11 cellular contexts compared by ENCODE assay signal in the genomic region with DNA sequence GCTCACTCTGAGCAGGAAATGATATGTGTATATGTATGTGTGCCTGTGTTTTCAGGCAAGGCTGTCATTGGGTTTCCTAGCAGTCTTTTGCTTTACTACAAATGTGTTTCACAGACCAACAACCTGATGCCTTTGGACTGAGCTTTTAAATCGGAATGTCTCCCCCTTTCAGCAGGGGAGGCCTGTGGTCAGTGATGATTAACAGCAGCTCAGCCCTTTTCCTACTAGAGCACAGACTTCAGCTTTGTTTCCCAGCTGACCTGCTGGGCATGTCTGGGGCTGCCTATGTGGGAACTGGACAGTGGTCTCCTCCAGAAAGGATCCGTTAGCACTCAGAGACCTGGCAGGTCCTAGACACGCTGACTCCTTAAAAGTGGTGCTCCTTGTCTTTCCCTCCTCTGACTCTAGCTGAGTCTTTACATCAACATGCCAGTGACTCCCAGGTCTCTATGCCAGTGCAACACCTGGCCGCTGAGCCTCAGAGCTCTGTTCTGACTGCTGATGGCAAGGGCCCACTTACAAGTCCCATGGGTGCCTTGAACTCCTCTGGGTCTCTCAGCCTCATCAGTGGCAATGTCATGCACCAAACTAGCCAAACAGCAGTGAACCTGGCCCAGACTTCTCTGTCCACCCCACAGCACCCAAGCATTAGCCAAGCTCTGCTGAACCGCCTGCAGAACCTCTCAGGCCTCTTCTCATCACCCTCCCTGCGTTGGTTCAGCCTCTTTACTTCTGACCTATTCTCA. TPM values are rescaled to one million over a fixed set of nuclear protein-coding genes. Genes with fewer than 3 reads are reported as not detected.
A peak's percentile ranks its signal among the peaks of the same experiment; 100 is the strongest.
DNase-seq lines count a peak whose midpoint lies in the region; ATAC-seq and FAIRE-seq lines count a peak whose summit lies in the region.
"Had no signal": no experiment of that assay in that cellular context is flagged by ENCODE, and none has a peak within 500 bp of the region (broad histone marks: within the 10 kb centered on the region; RNA-seq: fewer than 3 reads in every experiment).

No MANE protein-coding gene starts in this region.

- H3K36me3 ChIP-seq in small intestine (ENCODE audit: control insufficient read depth in 2 of 2, insufficient read depth in 2 of 2, low read length in 2 of 2) = peaks cover 0 to 3% of the 10 kb centered on the region in 2 donors

- ATAC-seq in GM18511 (IDR thresholded peaks at IDR 0.05; ENCODE audit: unreplicated experiment) (no peak), GM18870 (IDR thresholded peaks at IDR 0.05; ENCODE audit: unreplicated experiment) (no peak), GM21786 (IDR thresholded peaks at IDR 0.05; ENCODE audit: unreplicated experiment) (no peak)
- ATAC-seq: A549 had no signal

- no peaks in the 10 kb centered on the region for H3K9me3 Mint-ChIP-seq in activated CD4-positive, alpha-beta T cell treated with anti-CD3 and anti-CD28 coated beads, Interleukin-2, amount 10 ng/mL, durations not matched to agents 24 days and 14 days
- no peaks in the 10 kb centered on the region for H3K9me3 Mint-ChIP-seq in activated T-helper 1 cell treated with anti-CD3 and anti-CD28 coated beads, Interleukin-12 subunit alpha, Interleukin-12 subunit beta, Interleukin-2, Interleukin-4 antibody, amounts not matched to agents 30 ng/mL and 10 ng/mL and 1 ng/mL, durations not matched to agents 14 hours and 24 hours and 36 hours

- H3K4me3 Mint-ChIP-seq in activated CD4-positive, alpha-beta T cell treated with anti-CD3 and anti-CD28 coated beads, Interleukin-2, amount 10 ng/mL, durations not matched to agents 24 days and 14 days = no peak overlapping the region
- no peak overlapping the region for H3K4me3 Mint-ChIP-seq in activated T-helper 1 cell treated with anti-CD3 and anti-CD28 coated beads, Interleukin-12 subunit alpha, Interleukin-12 subunit beta, Interleukin-2, Interleukin-4 antibody, amounts not matched to agents 30 ng/mL and 10 ng/mL and 1 ng/mL, durations not matched to agents 14 hours and 24 hours and 36 hours

- no peak for DNase-seq in activated CD4-positive, alpha-beta T cell treated with anti-CD3 and anti-CD28 coated beads, Interleukin-2, amount 10 ng/mL, durations not matched to agents 24 days and 14 days
- DNase-seq in activated CD4-positive, alpha-beta T cell treated with anti-CD3 and anti-CD28 coated beads for 4 hours = no peak
- DNase-seq in activated T-helper 1 cell treated with anti-CD3 and anti-CD28 coated beads, Interleukin-12 subunit alpha, Interleukin-12 subunit beta, Interleukin-2, Interleukin-4 antibody, amounts not matched to agents 30 ng/mL and 10 ng/mL and 1 ng/mL, durations not matched to agents 14 hours and 24 hours and 36 hours (ENCODE audit: low spot score) = no peak
- peak; percentile 7 for DNase-seq in iPS-NIHi7 (ENCODE audit: extremely low spot score)
- no peak for DNase-seq in small intestine
- DNase-seq: stimulated activated CD8-positive, alpha-beta memory T cell treated with anti-CD3 and anti-CD28 coated beads, Interleukin-4, amount 100 ng/mL, for 48 hours had no signal

- H3K9me3 ChIP-seq in small intestine (ENCODE audit: control insufficient read depth, low read depth) = no peaks in the 10 kb centered on the region
- H3K9me3 ChIP-seq: A549, ascending aorta had no signal

- peaks cover 2 to 32% of the 10 kb centered on the region in 2 donors for H3K4me1 ChIP-seq in small intestine (ENCODE audit: control insufficient read depth in 2 of 2, insufficient read depth in 1 of 2, low read depth in 1 of 2, low read length in 1 of 2)

- H3K27ac Mint-ChIP-seq in activated CD4-positive, alpha-beta T cell treated with anti-CD3 and anti-CD28 coated beads, Interleukin-2, amount 10 ng/mL, durations not matched to agents 24 days and 14 days = peak overlapping the region; percentile 49
- peak overlapping the region; percentile 73 for H3K27ac Mint-ChIP-seq in activated T-helper 1 cell treated with anti-CD3 and anti-CD28 coated beads, Interleukin-12 subunit alpha, Interleukin-12 subunit beta, Interleukin-2, Interleukin-4 antibody, amounts not matched to agents 30 ng/mL and 10 ng/mL and 1 ng/mL, durations not matched to agents 14 hours and 24 hours and 36 hours

- H3K4me1 Mint-ChIP-seq in activated CD4-positive, alpha-beta T cell treated with anti-CD3 and anti-CD28 coated beads, Interleukin-2, amount 10 ng/mL, durations not matched to agents 24 days and 14 days = peaks cover 73% of the 10 kb centered on the region
- H3K4me1 Mint-ChIP-seq in activated T-helper 1 cell treated with anti-CD3 and anti-CD28 coated beads, Interleukin-12 subunit alpha, Interleukin-12 subunit beta, Interleukin-2, Interleukin-4 antibody, amounts not matched to agents 30 ng/mL and 10 ng/mL and 1 ng/mL, durations not matched to agents 14 hours and 24 hours and 36 hours (ENCODE audit: low read depth) = peaks cover 93% of the 10 kb centered on the region

- H3K27me3 Mint-ChIP-seq in activated CD4-positive, alpha-beta T cell treated with anti-CD3 and anti-CD28 coated beads, Interleukin-2, amount 10 ng/mL, durations not matched to agents 24 days and 14 days = no peaks in the 10 kb centered on the region
- no peaks in the 10 kb centered on the region for H3K27me3 Mint-ChIP-seq in activated T-helper 1 cell treated with anti-CD3 and anti-CD28 coated beads, Interleukin-12 subunit alpha, Interleukin-12 subunit beta, Interleukin-2, Interleukin-4 antibody, amounts not matched to agents 30 ng/mL and 10 ng/mL and 1 ng/mL, durations not matched to agents 14 hours and 24 hours and 36 hours (ENCODE audit: insufficient read depth)

- no peak overlapping the region for H3K4me3 ChIP-seq in small intestine (ENCODE audit: low read depth in 1 of 2, low read length in 2 of 2)
- H3K4me3 ChIP-seq: A549, ascending aorta had no signal

- intact Hi-C loops in activated CD4-positive, alpha-beta T cell treated with anti-CD3 and anti-CD28 coated beads, Interleukin-2, amount 10 ng/mL, durations not matched to agents 24 days and 14 days (cut with micrococcal nuclease) = no loop called here
- intact Hi-C loops in activated T-helper 1 cell treated with anti-CD3 and anti-CD28 coated beads, Interleukin-12 subunit alpha, Interleukin-12 subunit beta, Interleukin-2, Interleukin-4 antibody, amounts not matched to agents 30 ng/mL and 10 ng/mL and 1 ng/mL, durations not matched to agents 14 hours and 24 hours and 36 hours (cut with micrococcal nuclease) = no loop called here

- WGBS in small intestine, 3 donors = 83 to 84% (median 84%) methylated on average over 6 of the region's 6 CpGs

- H3K27me3 ChIP-seq in small intestine (ENCODE audit: control insufficient read depth in 2 of 2, insufficient read depth in 2 of 2, low read length in 2 of 2) = no peaks in the 10 kb centered on the region
- H3K27me3 ChIP-seq: ascending aorta had no signal

- FAIRE-seq in small intestine (lab: Jason Lieb, UNC) = no peak
- FAIRE-seq: A549 had no signal

- peak overlapping the region; percentile 47 for H3K27ac ChIP-seq in small intestine (ENCODE audit: low read depth in 1 of 2, low read length in 1 of 2)

- peaks cover 54% of the 10 kb centered on the region for H3K36me3 Mint-ChIP-seq in activated CD4-positive, alpha-beta T cell treated with anti-CD3 and anti-CD28 coated beads, Interleukin-2, amount 10 ng/mL, durations not matched to agents 24 days and 14 days (ENCODE audit: low read depth)
- peaks cover 51% of the 10 kb centered on the region for H3K36me3 Mint-ChIP-seq in activated T-helper 1 cell treated with anti-CD3 and anti-CD28 coated beads, Interleukin-12 subunit alpha, Interleukin-12 subunit beta, Interleukin-2, Interleukin-4 antibody, amounts not matched to agents 30 ng/mL and 10 ng/mL and 1 ng/mL, durations not matched to agents 14 hours and 24 hours and 36 hours (ENCODE audit: low read depth)

RNA-seq across cellular contexts. Expression of a gene that starts 7.7 kb away (rescaled TPM):
- 282 and 289 TPM in 2 replicates for total RNA-seq in activated CD4-positive, alpha-beta T cell treated with anti-CD3 and anti-CD28 coated beads, Interleukin-2, amount 10 ng/mL, durations not matched to agents 24 days and 14 days
- 315 and 317 TPM in 2 replicates for total RNA-seq in activated T-helper 1 cell treated with anti-CD3 and anti-CD28 coated beads, Interleukin-12 subunit alpha, Interleukin-12 subunit beta, Interleukin-2, Interleukin-4 antibody, amounts not matched to agents 30 ng/mL and 10 ng/mL and 1 ng/mL, durations not matched to agents 14 hours and 24 hours and 36 hours
- polyA plus RNA-seq in small intestine = 100 to 1,000 TPM; 154 to 223 (median 198) TPM

RNA-seq across cellular contexts. Expression of a gene that starts 55.9 kb away (rescaled TPM):
- total RNA-seq in activated CD4-positive, alpha-beta T cell treated with anti-CD3 and anti-CD28 coated beads, Interleukin-2, amount 10 ng/mL, durations not matched to agents 24 days and 14 days = not detected in 2 replicates
- not detected in 2 replicates for total RNA-seq in activated T-helper 1 cell treated with anti-CD3 and anti-CD28 coated beads, Interleukin-12 subunit alpha, Interleukin-12 subunit beta, Interleukin-2, Interleukin-4 antibody, amounts not matched to agents 30 ng/mL and 10 ng/mL and 1 ng/mL, durations not matched to agents 14 hours and 24 hours and 36 hours
- polyA plus RNA-seq in small intestine = under 1 TPM in 1 of 3 donors, not detected in 2; 0.01 TPM
- total RNA-seq: ascending aorta had no signal
- polyA plus RNA-seq: A549 had no signal
